In the genomic region with DNA sequence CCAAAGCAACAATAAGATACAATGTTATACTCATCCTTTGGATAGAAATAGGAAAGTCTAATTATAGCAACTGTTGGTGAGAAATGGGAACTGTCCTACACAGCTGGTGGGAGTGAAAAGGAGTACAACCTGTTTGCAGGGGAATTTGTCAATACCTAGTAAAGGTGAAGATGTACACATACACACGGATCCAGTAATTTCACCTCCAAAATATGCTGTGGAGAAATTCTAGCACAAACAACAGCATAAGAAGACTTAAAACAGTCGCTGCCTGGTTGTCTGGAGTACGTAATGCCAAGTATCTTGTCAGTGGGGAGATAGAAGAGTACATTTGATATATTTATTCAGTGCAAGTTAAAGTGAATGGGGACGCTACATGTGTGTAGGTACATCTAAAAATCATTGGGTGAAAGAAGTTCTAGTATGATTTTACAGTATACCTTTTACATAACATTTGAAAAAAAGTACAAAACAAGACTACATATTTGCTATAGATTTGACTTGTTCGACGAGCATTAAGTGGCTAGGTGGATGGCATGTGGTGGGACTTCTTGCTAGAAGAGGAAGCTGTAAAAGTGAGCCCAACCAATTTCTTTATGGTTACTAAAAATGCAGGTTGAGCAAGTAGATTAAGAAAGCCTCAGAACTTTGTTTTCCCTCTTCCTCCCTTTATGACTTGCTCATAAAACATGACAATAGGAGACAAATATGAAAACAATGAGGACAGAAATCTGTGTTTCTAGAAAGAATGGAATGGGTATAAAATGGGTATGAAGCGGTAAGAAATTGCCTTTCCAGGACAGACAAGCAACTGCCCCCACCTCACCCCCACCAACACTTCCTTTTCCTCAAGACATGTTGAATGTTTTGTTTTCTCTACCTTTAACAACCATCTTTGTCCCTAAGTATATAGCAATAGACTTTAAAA, we compare ENCODE assay signal across 23 cellular contexts. TPM values are rescaled to one million over a fixed set of nuclear protein-coding genes. Genes with fewer than 3 reads are reported as not detected.
DNase-seq lines count a peak whose midpoint lies in the region; ATAC-seq and TF ChIP-seq lines count a peak whose summit lies in the region.
"Had no signal": no experiment of that assay in that cellular context is flagged by ENCODE, and none has a peak within 500 bp of the region (broad histone marks: within the 10 kb centered on the region; RNA-seq: fewer than 3 reads in every experiment).

No MANE protein-coding gene starts in this region.

- no peak for TF ChIP-seq POLR2A in sigmoid colon (IDR thresholded peaks at IDR 0.05)

- TF ChIP-seq EP300 in sigmoid colon (IDR thresholded peaks at IDR 0.05), result no peak

- 96% methylated on average over 4 of the region's 7 CpGs for WGBS in HUES64
- WGBS in sigmoid colon, 2 donors, result 46 to 59% methylated on average over 7 of the region's 7 CpGs

- H3K36me3 Mint-ChIP-seq in CD4-positive, alpha-beta T cell (ENCODE audit: low read depth), result no peaks in the 10 kb centered on the region
- H3K36me3 Mint-ChIP-seq: activated CD8-positive, alpha-beta memory T cell treated with anti-CD3 and anti-CD28 coated beads, Interleukin-2, amount 10 ng/mL, durations not matched to agents 7 days and 5 days; activated naive CD4-positive, alpha-beta T cell treated with anti-CD3 and anti-CD28 coated beads, Interleukin-2, amount 10 ng/mL, durations not matched to agents 7 days and 5 days; naive B cell had no signal

- H3K4me3 Mint-ChIP-seq in CD4-positive, alpha-beta T cell, result peak overlapping the region; percentile 26
- H3K4me3 Mint-ChIP-seq: activated CD8-positive, alpha-beta memory T cell treated with anti-CD3 and anti-CD28 coated beads, Interleukin-2, amount 10 ng/mL, durations not matched to agents 7 days and 5 days; T-helper 1 cell treated with Interleukin-12 subunit alpha and Interleukin-12 subunit beta and Interleukin-4 antibody, amounts not matched to agents 30 μg/mL and 1 μg/mL, for 36 hours had no signal

- no peak for ATAC-seq in CD4-positive, alpha-beta T cell (ENCODE audit: poor library complexity)
- no peak for ATAC-seq in GM21576 (IDR thresholded peaks at IDR 0.05; ENCODE audit: unreplicated experiment)
- ATAC-seq: activated CD8-positive, alpha-beta memory T cell treated with anti-CD3 and anti-CD28 coated beads, Interleukin-2, amount 10 ng/mL, durations not matched to agents 7 days and 5 days; left cardiac atrium had no signal

- H3K27ac Mint-ChIP-seq in CD4-positive, alpha-beta T cell, result no peak overlapping the region
- H3K27ac Mint-ChIP-seq: activated CD4-positive, alpha-beta T cell treated with anti-CD3 and anti-CD28 coated beads, Interleukin-2, amount 10 ng/mL, durations not matched to agents 24 days and 14 days; activated CD8-positive, alpha-beta memory T cell treated with anti-CD3 and anti-CD28 coated beads, Interleukin-2, amount 10 ng/mL, durations not matched to agents 7 days and 5 days; activated naive CD4-positive, alpha-beta T cell treated with anti-CD3 and anti-CD28 coated beads, Interleukin-2, amount 10 ng/mL, durations not matched to agents 7 days and 5 days; naive B cell; T-helper 1 cell treated with Interleukin-12 subunit alpha and Interleukin-12 subunit beta and Interleukin-4 antibody, amounts not matched to agents 30 μg/mL and 1 μg/mL, for 36 hours had no signal

- H3K4me1 ChIP-seq in HUES64 (ENCODE audit: insufficient read depth, low read length) (no peaks in the 10 kb centered on the region), ascending aorta (no peaks in the 10 kb centered on the region), sigmoid colon (no peaks in the 10 kb centered on the region)
- H3K4me1 ChIP-seq: transverse colon had no signal

- intact Hi-C loops in CD4-positive, alpha-beta T cell (cut with DNase I, micrococcal nuclease), result loop anchor here in 1 of 2 experiments (10.0 kb wide), 1 partner anchor 166 kb away; no protein-coding TSS in a partner anchor
- intact Hi-C loops in ascending aorta (cut with DNase I), result no loop called here
- intact Hi-C loops in sigmoid colon (cut with DNase I), result no loop called here

- no peaks in the 10 kb centered on the region for H3K9me3 ChIP-seq in CD4-positive, alpha-beta T cell (ENCODE audit: control insufficient read depth, low read length)
- 0 out of 2 replicates have a peak, but pooled peaks cover 4% of the 10 kb centered on the region for H3K9me3 ChIP-seq in HUES64 (ENCODE audit: insufficient read depth, low read depth, low read length)
- H3K9me3 ChIP-seq in ascending aorta, result no peaks in the 10 kb centered on the region
- H3K9me3 ChIP-seq in sigmoid colon, result no peaks in the 10 kb centered on the region
- H3K9me3 ChIP-seq: ovary, right atrium auricular region, stomach, transverse colon had no signal

- H3K27me3 Mint-ChIP-seq in CD4-positive, alpha-beta T cell, result peaks cover 28% of the 10 kb centered on the region

- no peak overlapping the region for H3K9ac ChIP-seq in HUES64 (ENCODE audit: low read depth, low read length)

- H3K36me3 ChIP-seq in HUES64 (ENCODE audit: insufficient read depth, low read length) (peaks cover 29% of the 10 kb centered on the region), ascending aorta (no peaks in the 10 kb centered on the region), sigmoid colon (no peaks in the 10 kb centered on the region)
- H3K36me3 ChIP-seq: ovary, right atrium auricular region, stomach, transverse colon had no signal

- POLR2A ChIA-PET in CD4-positive, alpha-beta T cell (lab: Charles Lee), result no interaction called here

- no peaks in the 10 kb centered on the region for H3K27me3 ChIP-seq in CD4-positive, alpha-beta T cell (ENCODE audit: control insufficient read depth, insufficient read depth, low read length)
- no peaks in the 10 kb centered on the region for H3K27me3 ChIP-seq in HUES64 (ENCODE audit: insufficient read depth, low read length)
- no peaks in the 10 kb centered on the region for H3K27me3 ChIP-seq in ascending aorta
- H3K27me3 ChIP-seq in sigmoid colon, result peaks cover 0 to 11% (median 0%) of the 10 kb centered on the region in 3 donors
- H3K27me3 ChIP-seq: ovary, right atrium auricular region, stomach had no signal

- no peak overlapping the region for H3K4me3 ChIP-seq in HUES64 (ENCODE audit: low read length)
- H3K4me3 ChIP-seq in fibroblast of villous mesenchyme (ENCODE audit: low read depth, low read length), result no peak overlapping the region
- no peak overlapping the region for H3K4me3 ChIP-seq in ascending aorta
- no peak overlapping the region for H3K4me3 ChIP-seq in sigmoid colon
- H3K4me3 ChIP-seq: ovary, right atrium auricular region, stomach, transverse colon had no signal

- H3K4me1 Mint-ChIP-seq in CD4-positive, alpha-beta T cell (ENCODE audit: low read depth), result no peaks in the 10 kb centered on the region

- H3K9me3 Mint-ChIP-seq in CD4-positive, alpha-beta T cell, result no peaks in the 10 kb centered on the region
- H3K9me3 Mint-ChIP-seq: activated CD4-positive, alpha-beta T cell treated with anti-CD3 and anti-CD28 coated beads, Interleukin-2, amount 10 ng/mL, durations not matched to agents 24 days and 14 days; activated naive CD4-positive, alpha-beta T cell treated with anti-CD3 and anti-CD28 coated beads, Interleukin-2, amount 10 ng/mL, durations not matched to agents 7 days and 5 days; T-helper 1 cell treated with Interleukin-12 subunit alpha and Interleukin-12 subunit beta and Interleukin-4 antibody, amounts not matched to agents 30 μg/mL and 1 μg/mL, for 36 hours had no signal

- DNase-seq in CD4-positive, alpha-beta T cell, result no peak
- peak; percentile 48 for DNase-seq in NOMO-1 treated with dmso at 0.1 percent for 144 hours (lab: John Stamatoyannopoulos, UW; ENCODE audit: unreplicated experiment)
- peak; percentile 21 for DNase-seq in fibroblast of villous mesenchyme (ENCODE audit: low read depth)
- DNase-seq in ascending aorta (ENCODE audit: low spot score in 2 of 2), result no peak
- no peak for DNase-seq in NK-92 treated with Interleukin-12 subunit alpha and Interleukin-12 subunit beta, amount 100 ng/mL, for 24 hours (lab: John Stamatoyannopoulos, UW)
- no peak for DNase-seq in sigmoid colon
- DNase-seq: left cardiac atrium, mesenchymal stem cell, naive B cell, NCI-H510A treated with DMSO at 0.1 percent for 48 hours, ovary had no signal

- no peak for TF ChIP-seq CTCF in CD4-positive, alpha-beta T cell (IDR thresholded peaks at IDR 0.05)
- TF ChIP-seq CTCF in fibroblast of villous mesenchyme (IDR thresholded peaks at IDR 0.05; ENCODE audit: insufficient read depth, low read depth, low read length) (no peak), ascending aorta (IDR thresholded peaks at IDR 0.05) (no peak), sigmoid colon (IDR thresholded peaks at IDR 0.05) (no peak)

- CTCF ChIA-PET in CD4-positive, alpha-beta T cell (lab: Charles Lee), result interaction anchor here (0.7 kb wide), 1 partner anchor 10 kb away, joined by 3 read pairs; no protein-coding TSS in a partner anchor

- no peak overlapping the region for H3K27ac ChIP-seq in CD4-positive, alpha-beta T cell (ENCODE audit: low read depth, low read length)
- peak overlapping the region; percentile 41; the same call in 1 of the 2 replicates for H3K27ac ChIP-seq in HUES64 (ENCODE audit: low read depth, low read length)
- no peak overlapping the region for H3K27ac ChIP-seq in ascending aorta
- no peak overlapping the region for H3K27ac ChIP-seq in sigmoid colon
- H3K27ac ChIP-seq: C4-2B, ovary, right atrium auricular region, stomach, transverse colon had no signal

RNA-seq across cellular contexts. Expression of a gene that starts 50.2 kb away (rescaled TPM):
- 10 to 100 TPM; 76.2 to 80.1 TPM for total RNA-seq in CD4-positive, alpha-beta T cell
- polyA plus RNA-seq in HUES64 (2013, experiment 1 of 2), result not detected
- not detected for polyA plus RNA-seq in HUES64 (2013, experiment 2 of 2)
- not detected in 2 replicates for total RNA-seq in fibroblast of villous mesenchyme
- 3.1 TPM for total RNA-seq in ascending aorta
- total RNA-seq in sigmoid colon, result under 1 TPM in 1 of 4 donors, not detected in 3; 0.16 TPM
- polyA plus RNA-seq in sigmoid colon, result 1 to 10 TPM in 1 of 3 donors, not detected in 2; 3.1 TPM
- total RNA-seq: cardiac septum, HT-29 had no signal

Comparison
In these comparisons a context has a peak if more than half of its experiments do, and no peak if none do; other contexts are left out.
1. DNase-seq: peak in NOMO-1 treated with dmso at 0.1 percent for 144 hours (single experiment) and fibroblast of villous mesenchyme (single experiment); none in CD4-positive, alpha-beta T cell (0 of 10), ascending aorta (0 of 2), NK-92 treated with Interleukin-12 subunit alpha and Interleukin-12 subunit beta, amount 100 ng/mL, for 24 hours (single experiment) and sigmoid colon (single experiment).
2. RNA of a gene that starts 50.2 kb away (total RNA-seq): 76.2 to 80.1 TPM in CD4-positive, alpha-beta T cell; 3.1 TPM in ascending aorta (single experiment), not detected in fibroblast of villous mesenchyme and 0.16 TPM in sigmoid colon; every median in the first group is over 10 times any median in the second.